1 cellular context compared by ENCODE assay signal in the genomic region with DNA sequence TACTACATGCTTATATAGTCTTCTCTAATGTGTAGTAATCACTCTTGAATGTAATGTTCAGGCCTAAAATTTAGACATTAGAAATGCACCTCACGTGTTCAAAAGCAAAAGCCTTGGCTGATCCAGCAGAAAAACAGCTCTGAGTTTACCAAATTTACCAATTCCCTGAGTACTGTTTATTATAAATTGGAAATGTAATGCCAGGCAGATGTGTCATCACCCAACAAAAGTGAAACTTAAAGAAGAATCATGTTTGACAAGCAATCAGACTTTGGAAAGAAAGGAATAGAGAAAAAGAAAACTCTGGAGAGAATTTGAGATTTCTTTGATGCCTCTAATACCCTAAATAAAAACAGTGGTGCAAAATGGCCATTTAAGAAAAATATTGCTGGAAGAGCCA.
TF ChIP-seq lines count a peak whose summit lies in the region.

No MANE protein-coding gene starts in this region.

TF ChIP-seq in HCT116, 20 proteins besides CTCF, POLR2A, EP300 and RAD21 (continued from another document):
- TF ChIP-seq, protein P1, sequence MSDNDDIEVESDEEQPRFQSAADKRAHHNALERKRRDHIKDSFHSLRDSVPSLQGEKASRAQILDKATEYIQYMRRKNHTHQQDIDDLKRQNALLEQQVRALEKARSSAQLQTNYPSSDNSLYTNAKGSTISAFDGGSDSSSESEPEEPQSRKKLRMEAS (IDR thresholded peaks at IDR 0.05) = no peak
- TF ChIP-seq ELF1 (IDR thresholded peaks at IDR 0.05; ENCODE audit: borderline replicate concordance, low read depth) = no peak
- no peak for TF ChIP-seq CBX3 (IDR thresholded peaks at IDR 0.05; ENCODE audit: low read depth)
